Comparison of ENCODE assay signal across 29 cellular contexts in genomic region chr9:120646943-120647342, GRCh38.
DNase-seq lines count a peak whose midpoint lies in the region; ATAC-seq and TF ChIP-seq lines count a peak whose summit lies in the region.
"Had no signal": no experiment of that assay in that cellular context is flagged by ENCODE, and none has a peak within 500 bp of the region (broad histone marks: within the 10 kb centered on the region; RNA-seq: fewer than 3 reads in every experiment).

No MANE protein-coding gene starts in this region.

- H3K27me3 Mint-ChIP-seq in progenitor cell of endocrine pancreas = no peaks in the 10 kb centered on the region
- H3K27me3 Mint-ChIP-seq in activated naive CD8-positive, alpha-beta T cell treated with anti-CD3 and anti-CD28 coated beads for 36 hours = no peaks in the 10 kb centered on the region
- H3K27me3 Mint-ChIP-seq: CD4-positive, alpha-beta memory T cell had no signal

- H3K27ac ChIP-seq in body of pancreas = peak overlapping the region in 2 of 4 donors; percentile 10 to 14
- H3K27ac ChIP-seq: HL-60, Peyer's patch, SK-N-MC had no signal

- TF ChIP-seq POLR2A in body of pancreas (IDR thresholded peaks at IDR 0.05) = no peak

- 19 to 21% methylated on average over 4 of the region's 4 CpGs for WGBS in body of pancreas, 2 donors

- H3K36me3 ChIP-seq in body of pancreas (replicated peaks in 1 of 2; ENCODE audit: insufficient read depth in 1 of 2, low read depth in 2 of 2) = no peaks in the 10 kb centered on the region
- H3K36me3 ChIP-seq: HAP-1, Peyer's patch had no signal

- DNase-seq in HuH-7 (ENCODE audit: low spot score) (peak; percentile 22), body of pancreas (no peak), left lobe of liver (ENCODE audit: low spot score) (no peak), progenitor cell of endocrine pancreas (ENCODE audit: low spot score, unreplicated experiment) (no peak), NOMO-1 treated with dmso at 0.1 percent for 144 hours (lab: John Stamatoyannopoulos, UW; ENCODE audit: unreplicated experiment) (no peak)
- no peak for DNase-seq in activated naive CD8-positive, alpha-beta T cell treated with anti-CD3 and anti-CD28 coated beads for 36 hours
- DNase-seq: C1 segment of cervical spinal cord; CD4-positive, alpha-beta memory T cell; COR-L47; DMS79 treated with DMSO at 0.1 percent for 48 hours; HFFc6; Karpas-422; NCI-H1092; NCI-H1417 treated with DMSO at 0.1 percent for 48 hours; NCI-H187 treated with DMSO at 0.1 percent for 48 hours; NCI-H2107; NCI-H446; NCI-H524 treated with DMSO at 0.1 percent for 48 hours; OCI-M1; Peyer's patch; SIG-M5; SW 1271 had no signal

- H3K4me1 ChIP-seq in body of pancreas = peaks cover 22% of the 10 kb centered on the region

- no peak overlapping the region for H3K4me3 ChIP-seq in body of pancreas
- H3K4me3 ChIP-seq: GM23338, HAP-1, Peyer's patch, SK-N-MC had no signal

- peak; percentile 88 for ATAC-seq in body of pancreas
- peak; percentile 73 for ATAC-seq in left lobe of liver
- no peak for ATAC-seq in HG02852 (IDR thresholded peaks at IDR 0.05; ENCODE audit: unreplicated experiment)
- no peak for ATAC-seq in GM21423 (IDR thresholded peaks at IDR 0.05; ENCODE audit: unreplicated experiment)
- ATAC-seq: GM23338 had no signal

- no peaks in the 10 kb centered on the region for H3K27me3 ChIP-seq in body of pancreas
- H3K27me3 ChIP-seq: Peyer's patch had no signal

- peaks cover 7% of the 10 kb centered on the region for H3K36me3 Mint-ChIP-seq in progenitor cell of endocrine pancreas (ENCODE audit: insufficient read depth)
- H3K36me3 Mint-ChIP-seq in activated naive CD8-positive, alpha-beta T cell treated with anti-CD3 and anti-CD28 coated beads for 36 hours = peaks cover 9% of the 10 kb centered on the region

- H3K27ac Mint-ChIP-seq in progenitor cell of endocrine pancreas = peak overlapping the region; percentile 63
- H3K27ac Mint-ChIP-seq in activated naive CD8-positive, alpha-beta T cell treated with anti-CD3 and anti-CD28 coated beads for 36 hours = no peak overlapping the region
- H3K27ac Mint-ChIP-seq: GM23338; HFFc6; T-helper 1 cell treated with Interleukin-12 subunit alpha and Interleukin-12 subunit beta and Interleukin-4 antibody, amounts not matched to agents 30 μg/mL and 1 μg/mL, for 36 hours had no signal

- H3K4me3 Mint-ChIP-seq in progenitor cell of endocrine pancreas (ENCODE audit: low read depth) = peak overlapping the region; percentile 12
- no peak overlapping the region for H3K4me3 Mint-ChIP-seq in activated naive CD8-positive, alpha-beta T cell treated with anti-CD3 and anti-CD28 coated beads for 36 hours
- H3K4me3 Mint-ChIP-seq: CD4-positive, alpha-beta memory T cell; GM23338; HFFc6; T-helper 1 cell treated with Interleukin-12 subunit alpha and Interleukin-12 subunit beta and Interleukin-4 antibody, amounts not matched to agents 30 μg/mL and 1 μg/mL, for 36 hours had no signal

- peaks cover 37% of the 10 kb centered on the region for H3K4me1 Mint-ChIP-seq in progenitor cell of endocrine pancreas (ENCODE audit: low read depth)
- no peaks in the 10 kb centered on the region for H3K4me1 Mint-ChIP-seq in activated naive CD8-positive, alpha-beta T cell treated with anti-CD3 and anti-CD28 coated beads for 36 hours
- H3K4me1 Mint-ChIP-seq: GM23338 had no signal

- no peaks in the 10 kb centered on the region for H3K9me3 Mint-ChIP-seq in progenitor cell of endocrine pancreas (ENCODE audit: low read depth)
- no peaks in the 10 kb centered on the region for H3K9me3 Mint-ChIP-seq in activated naive CD8-positive, alpha-beta T cell treated with anti-CD3 and anti-CD28 coated beads for 36 hours
- H3K9me3 Mint-ChIP-seq: CD4-positive, alpha-beta memory T cell; GM23338; HFFc6; T-helper 1 cell treated with Interleukin-12 subunit alpha and Interleukin-12 subunit beta and Interleukin-4 antibody, amounts not matched to agents 30 μg/mL and 1 μg/mL, for 36 hours had no signal

- no peak for TF ChIP-seq CTCF in body of pancreas (IDR thresholded peaks at IDR 0.05)
- no peak for TF ChIP-seq CTCF in progenitor cell of endocrine pancreas (IDR thresholded peaks at IDR 0.05; ENCODE audit: unreplicated experiment)

- no peaks in the 10 kb centered on the region for H3K9me3 ChIP-seq in body of pancreas
- H3K9me3 ChIP-seq: HAP-1, Peyer's patch had no signal

- intact Hi-C loops in body of pancreas (cut with DNase I) = no loop called here

Comparison
In these comparisons a context has a peak if more than half of its experiments do, and no peak if none do; other contexts are left out.
1. ATAC-seq: peak in body of pancreas (single experiment) and left lobe of liver (single experiment); none in HG02852 (single experiment) and GM21423 (single experiment).